9 cellular contexts compared by ENCODE assay signal in genomic region chr20:63082308-63082938, GRCh38.
DNase-seq lines count a peak whose midpoint lies in the region; ATAC-seq lines count a peak whose summit lies in the region.
"Had no signal": no experiment of that assay in that cellular context is flagged by ENCODE, and none has a peak within 500 bp of the region (broad histone marks: within the 10 kb centered on the region; RNA-seq: fewer than 3 reads in every experiment).

No MANE protein-coding gene starts in this region.

- no peak overlapping the region for H3K4me3 ChIP-seq in CD4-positive, CD25-positive, alpha-beta regulatory T cell (ENCODE audit: low read depth, low read length)

- no peaks in the 10 kb centered on the region for H3K36me3 ChIP-seq in CD4-positive, CD25-positive, alpha-beta regulatory T cell (ENCODE audit: control insufficient read depth, insufficient read depth, low read length)

- H3K27ac Mint-ChIP-seq in CD4-positive, CD25-positive, alpha-beta regulatory T cell = no peak overlapping the region
- H3K27ac Mint-ChIP-seq: T-helper 1 cell treated with Interleukin-12 subunit alpha and Interleukin-12 subunit beta and Interleukin-4 antibody, amounts not matched to agents 30 μg/mL and 1 μg/mL, for 36 hours had no signal

- H3K27me3 ChIP-seq in CD4-positive, CD25-positive, alpha-beta regulatory T cell (ENCODE audit: control insufficient read depth, insufficient read depth, low read length) = no peaks in the 10 kb centered on the region

- H3K4me3 Mint-ChIP-seq in CD4-positive, CD25-positive, alpha-beta regulatory T cell = no peak overlapping the region
- H3K4me3 Mint-ChIP-seq: T-helper 1 cell treated with Interleukin-12 subunit alpha and Interleukin-12 subunit beta and Interleukin-4 antibody, amounts not matched to agents 30 μg/mL and 1 μg/mL, for 36 hours had no signal

- H3K36me3 Mint-ChIP-seq in CD4-positive, CD25-positive, alpha-beta regulatory T cell = no peaks in the 10 kb centered on the region

- H3K4me1 ChIP-seq in CD4-positive, CD25-positive, alpha-beta regulatory T cell (ENCODE audit: control insufficient read depth, insufficient read depth, low read length, poor library complexity, severe bottlenecking) = no peaks in the 10 kb centered on the region

- peak in 2 of 3 donors; percentile 9 to 22 for DNase-seq in CD4-positive, CD25-positive, alpha-beta regulatory T cell
- DNase-seq in HuH-7 (ENCODE audit: low spot score) (peak; percentile 91), left lobe of liver (ENCODE audit: low spot score) (no peak), SK-N-DZ (ENCODE audit: low spot score) (no peak)
- DNase-seq in activated naive CD4-positive, alpha-beta T cell treated with anti-CD3 and anti-CD28 coated beads, Interleukin-2, amount 50 U/mL, for 16 hours = peak; percentile 29

- H3K9me3 ChIP-seq in CD4-positive, CD25-positive, alpha-beta regulatory T cell (ENCODE audit: control insufficient read depth in 2 of 2, low read length in 2 of 2) = peaks cover 6 to 20% of the 10 kb centered on the region in 2 experiments

- no peaks in the 10 kb centered on the region for H3K4me1 Mint-ChIP-seq in CD4-positive, CD25-positive, alpha-beta regulatory T cell

- peaks cover 0 to 26% (median 12%) of the 10 kb centered on the region in 7 donors for H3K9me3 Mint-ChIP-seq in CD4-positive, CD25-positive, alpha-beta regulatory T cell

- peaks cover 10% of the 10 kb centered on the region for H3K27me3 Mint-ChIP-seq in CD4-positive, CD25-positive, alpha-beta regulatory T cell

- no peak overlapping the region for H3K27ac ChIP-seq in CD4-positive, CD25-positive, alpha-beta regulatory T cell (ENCODE audit: insufficient read depth, low read length, poor library complexity, severe bottlenecking)

- ATAC-seq in CD4-positive, CD25-positive, alpha-beta regulatory T cell (ENCODE audit: low read depth in 2 of 2) = no peak
- ATAC-seq in left lobe of liver = peak; percentile 77
- no peak for ATAC-seq in GM18907 (IDR thresholded peaks at IDR 0.05; ENCODE audit: unreplicated experiment)
- no peak for ATAC-seq in HG03159 (IDR thresholded peaks at IDR 0.05; ENCODE audit: unreplicated experiment)
- ATAC-seq in GM21423 (IDR thresholded peaks at IDR 0.05; ENCODE audit: unreplicated experiment) = no peak

Comparison
In these comparisons a context has a peak if more than half of its experiments do, and no peak if none do; other contexts are left out.
1. DNase-seq: peak in CD4-positive, CD25-positive, alpha-beta regulatory T cell (2 of 3), HuH-7 (single experiment) and activated naive CD4-positive, alpha-beta T cell treated with anti-CD3 and anti-CD28 coated beads, Interleukin-2, amount 50 U/mL, for 16 hours (single experiment); none in left lobe of liver (single experiment) and SK-N-DZ (single experiment).